In genomic region chr20:37521091-37521771, GRCh38 we compare ENCODE assay signal across 11 cellular contexts. TPM values are rescaled to one million over a fixed set of nuclear protein-coding genes. Genes with fewer than 3 reads are reported as not detected.
DNase-seq lines count a peak whose midpoint lies in the region; ATAC-seq and TF ChIP-seq lines count a peak whose summit lies in the region.
"Had no signal": no experiment of that assay in that cellular context is flagged by ENCODE, and none has a peak within 500 bp of the region (broad histone marks: within the 10 kb centered on the region; RNA-seq: fewer than 3 reads in every experiment).

NNAT (plus strand) TSS chr20:37521250; CDS start chr20:37521332, 82 bp downstream.

- peak within 1 kb of the TSS; percentile 58 for H3K4me3 Mint-ChIP-seq in activated T-cell treated with anti-CD3 and anti-CD28 coated beads, Interleukin-2, amount 50 U/mL, for 4 hours

- no peaks in the 10 kb centered on the region for H3K9me3 Mint-ChIP-seq in activated T-cell treated with anti-CD3 and anti-CD28 coated beads, Interleukin-2, amount 50 U/mL, for 4 hours

- no peaks in the 10 kb centered on the region for H3K27me3 Mint-ChIP-seq in activated T-cell treated with anti-CD3 and anti-CD28 coated beads, Interleukin-2, amount 50 U/mL, for 4 hours (ENCODE audit: low read depth)

- peaks cover 0 to 99% (median 44%) of the 10 kb centered on the region in 3 donors for H3K4me1 ChIP-seq in gastroesophageal sphincter

- peaks cover 0 to 34% of the 10 kb centered on the region in 2 donors for H3K36me3 ChIP-seq in gastroesophageal sphincter

- peak; percentile 37 for TF ChIP-seq POLR2A in GM18526 (IDR thresholded peaks at IDR 0.05; ENCODE audit: extremely low read depth, insufficient read length)
- no peak for TF ChIP-seq POLR2A in gastroesophageal sphincter (IDR thresholded peaks at IDR 0.05)

- peaks cover 28% of the 10 kb centered on the region for H3K36me3 Mint-ChIP-seq in activated T-cell treated with anti-CD3 and anti-CD28 coated beads, Interleukin-2, amount 50 U/mL, for 4 hours (ENCODE audit: insufficient read depth)

- peak within 1 kb of the TSS; percentile 16 to 45 for H3K4me3 ChIP-seq in gastroesophageal sphincter

- DNase-seq in activated T-cell treated with anti-CD3 and anti-CD28 coated beads, Interleukin-2, amount 50 U/mL, for 4 hours = no peak
- DNase-seq in retina = peak; percentile 92
- no peak for DNase-seq in SK-N-DZ (ENCODE audit: low spot score)
- no peak for DNase-seq in LoVo (ENCODE audit: low spot score)
- DNase-seq in activated CD4-positive, alpha-beta T cell treated with anti-CD3 and anti-CD28 coated beads, Interleukin-2, amount 50 U/mL, for 1 hour = no peak
- DNase-seq: activated CD8-positive, alpha-beta memory T cell treated with anti-CD3 and anti-CD28 coated beads, Interleukin-2, amount 50 U/mL, for 48 hours; kidney glomerular epithelial cell; NCI-H82 had no signal

- H3K27ac ChIP-seq in gastroesophageal sphincter = peak within 1 kb of the TSS in 3 of 4 donors; percentile 84 to 98 (median 90)

- H3K27me3 ChIP-seq in gastroesophageal sphincter = no peaks in the 10 kb centered on the region

- H3K4me1 Mint-ChIP-seq in activated T-cell treated with anti-CD3 and anti-CD28 coated beads, Interleukin-2, amount 50 U/mL, for 4 hours (ENCODE audit: low read depth) = peaks cover 54% of the 10 kb centered on the region

- whole genome bisulfite sequencing in gastroesophageal sphincter (ENCODE audit: low coverage in 1 of 2), 2 donors = 69 to 80% methylated on average over 3 to 12 of the region's 69 CpGs

- TF ChIP-seq CTCF in gastroesophageal sphincter (IDR thresholded peaks at IDR 0.05) = no peak

- ATAC-seq in activated T-cell treated with anti-CD3 and anti-CD28 coated beads, Interleukin-2, amount 50 U/mL, for 4 hours = peak in 1 of 2 donors; percentile 27
- no peak for ATAC-seq in gastroesophageal sphincter
- ATAC-seq in HG02623 (IDR thresholded peaks at IDR 0.05; ENCODE audit: unreplicated experiment) = no peak

- no peaks in the 10 kb centered on the region for H3K9me3 ChIP-seq in gastroesophageal sphincter

- no peak for TF ChIP-seq EP300 in gastroesophageal sphincter (IDR thresholded peaks at IDR 0.05)

RNA-seq across cellular contexts. Expression of gene NNAT, which starts in this region (rescaled TPM):
- under 1 TPM in 1 of 3 donors, not detected in 2; 0.42 TPM for total RNA-seq in activated T-cell treated with anti-CD3 and anti-CD28 coated beads, Interleukin-2, amount 50 U/mL, for 4 hours
- 1 to 10 TPM; 3.3 to 8.8 (median 7.7) TPM for total RNA-seq in gastroesophageal sphincter
- 28.3 and 39.0 TPM in 2 replicates for polyA plus RNA-seq in SK-N-DZ (2014; cell fraction: cytosol; rRNA removed)
- polyA plus RNA-seq in SK-N-DZ (2014; cell fraction: nucleus; rRNA removed) = 13.3 and 16.0 TPM in 2 replicates
